1 cellular context compared by ENCODE assay signal in the genomic region with DNA sequence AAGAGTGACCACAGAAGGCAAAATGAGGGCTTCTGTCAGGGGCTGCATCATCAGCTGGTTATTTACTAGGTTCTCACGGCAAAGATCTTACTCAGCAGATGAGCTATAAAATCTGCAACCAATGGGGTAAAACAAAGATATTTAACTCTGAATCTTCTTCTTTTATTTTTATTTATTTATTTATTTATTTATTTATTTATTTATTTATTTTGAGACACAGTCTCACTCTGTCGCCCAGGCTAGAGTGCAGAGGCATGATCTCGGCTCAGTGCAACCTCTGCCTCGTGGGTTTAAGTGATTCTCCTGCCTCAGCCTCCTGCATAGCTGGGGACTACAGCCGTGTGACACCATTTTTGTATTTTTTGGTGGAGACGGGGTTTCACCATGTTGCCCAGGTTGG.
TF ChIP-seq lines count a peak whose summit lies in the region.

No MANE protein-coding gene starts in this region.

TF ChIP-seq in HEK293, 187 proteins besides CTCF, POLR2A, EP300 and RAD21 (continued from another document):
- TF ChIP-seq, protein P1, sequence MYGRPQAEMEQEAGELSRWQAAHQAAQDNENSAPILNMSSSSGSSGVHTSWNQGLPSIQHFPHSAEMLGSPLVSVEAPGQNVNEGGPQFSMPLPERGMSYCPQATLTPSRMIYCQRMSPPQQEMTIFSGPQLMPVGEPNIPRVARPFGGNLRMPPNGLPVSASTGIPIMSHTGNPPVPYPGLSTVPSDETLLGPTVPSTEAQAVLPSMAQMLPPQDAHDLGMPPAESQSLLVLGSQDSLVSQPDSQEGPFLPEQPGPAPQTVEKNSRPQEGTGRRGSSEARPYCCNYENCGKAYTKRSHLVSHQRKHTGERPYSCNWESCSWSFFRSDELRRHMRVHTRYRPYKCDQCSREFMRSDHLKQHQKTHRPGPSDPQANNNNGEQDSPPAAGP (tag by site-specific recombination; IDR thresholded peaks at IDR 0.05): no peak
- TF ChIP-seq, protein P2, sequence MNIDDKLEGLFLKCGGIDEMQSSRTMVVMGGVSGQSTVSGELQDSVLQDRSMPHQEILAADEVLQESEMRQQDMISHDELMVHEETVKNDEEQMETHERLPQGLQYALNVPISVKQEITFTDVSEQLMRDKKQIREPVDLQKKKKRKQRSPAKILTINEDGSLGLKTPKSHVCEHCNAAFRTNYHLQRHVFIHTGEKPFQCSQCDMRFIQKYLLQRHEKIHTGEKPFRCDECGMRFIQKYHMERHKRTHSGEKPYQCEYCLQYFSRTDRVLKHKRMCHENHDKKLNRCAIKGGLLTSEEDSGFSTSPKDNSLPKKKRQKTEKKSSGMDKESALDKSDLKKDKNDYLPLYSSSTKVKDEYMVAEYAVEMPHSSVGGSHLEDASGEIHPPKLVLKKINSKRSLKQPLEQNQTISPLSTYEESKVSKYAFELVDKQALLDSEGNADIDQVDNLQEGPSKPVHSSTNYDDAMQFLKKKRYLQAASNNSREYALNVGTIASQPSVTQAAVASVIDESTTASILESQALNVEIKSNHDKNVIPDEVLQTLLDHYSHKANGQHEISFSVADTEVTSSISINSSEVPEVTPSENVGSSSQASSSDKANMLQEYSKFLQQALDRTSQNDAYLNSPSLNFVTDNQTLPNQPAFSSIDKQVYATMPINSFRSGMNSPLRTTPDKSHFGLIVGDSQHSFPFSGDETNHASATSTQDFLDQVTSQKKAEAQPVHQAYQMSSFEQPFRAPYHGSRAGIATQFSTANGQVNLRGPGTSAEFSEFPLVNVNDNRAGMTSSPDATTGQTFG (tag by site-specific recombination; IDR thresholded peaks at IDR 0.05; ENCODE audit: borderline replicate concordance): no peak
- TF ChIP-seq ZNF121 (tag by site-specific recombination; IDR thresholded peaks at IDR 0.05): no peak
- TF ChIP-seq, protein P3, sequence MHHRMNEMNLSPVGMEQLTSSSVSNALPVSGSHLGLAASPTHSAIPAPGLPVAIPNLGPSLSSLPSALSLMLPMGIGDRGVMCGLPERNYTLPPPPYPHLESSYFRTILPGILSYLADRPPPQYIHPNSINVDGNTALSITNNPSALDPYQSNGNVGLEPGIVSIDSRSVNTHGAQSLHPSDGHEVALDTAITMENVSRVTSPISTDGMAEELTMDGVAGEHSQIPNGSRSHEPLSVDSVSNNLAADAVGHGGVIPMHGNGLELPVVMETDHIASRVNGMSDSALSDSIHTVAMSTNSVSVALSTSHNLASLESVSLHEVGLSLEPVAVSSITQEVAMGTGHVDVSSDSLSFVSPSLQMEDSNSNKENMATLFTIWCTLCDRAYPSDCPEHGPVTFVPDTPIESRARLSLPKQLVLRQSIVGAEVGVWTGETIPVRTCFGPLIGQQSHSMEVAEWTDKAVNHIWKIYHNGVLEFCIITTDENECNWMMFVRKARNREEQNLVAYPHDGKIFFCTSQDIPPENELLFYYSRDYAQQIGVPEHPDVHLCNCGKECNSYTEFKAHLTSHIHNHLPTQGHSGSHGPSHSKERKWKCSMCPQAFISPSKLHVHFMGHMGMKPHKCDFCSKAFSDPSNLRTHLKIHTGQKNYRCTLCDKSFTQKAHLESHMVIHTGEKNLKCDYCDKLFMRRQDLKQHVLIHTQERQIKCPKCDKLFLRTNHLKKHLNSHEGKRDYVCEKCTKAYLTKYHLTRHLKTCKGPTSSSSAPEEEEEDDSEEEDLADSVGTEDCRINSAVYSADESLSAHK (tag by site-specific recombination; IDR thresholded peaks at IDR 0.05): no peak
- no peak for TF ChIP-seq ZNF658 (tag by site-specific recombination; IDR thresholded peaks at IDR 0.05)
- TF ChIP-seq, protein P4, sequence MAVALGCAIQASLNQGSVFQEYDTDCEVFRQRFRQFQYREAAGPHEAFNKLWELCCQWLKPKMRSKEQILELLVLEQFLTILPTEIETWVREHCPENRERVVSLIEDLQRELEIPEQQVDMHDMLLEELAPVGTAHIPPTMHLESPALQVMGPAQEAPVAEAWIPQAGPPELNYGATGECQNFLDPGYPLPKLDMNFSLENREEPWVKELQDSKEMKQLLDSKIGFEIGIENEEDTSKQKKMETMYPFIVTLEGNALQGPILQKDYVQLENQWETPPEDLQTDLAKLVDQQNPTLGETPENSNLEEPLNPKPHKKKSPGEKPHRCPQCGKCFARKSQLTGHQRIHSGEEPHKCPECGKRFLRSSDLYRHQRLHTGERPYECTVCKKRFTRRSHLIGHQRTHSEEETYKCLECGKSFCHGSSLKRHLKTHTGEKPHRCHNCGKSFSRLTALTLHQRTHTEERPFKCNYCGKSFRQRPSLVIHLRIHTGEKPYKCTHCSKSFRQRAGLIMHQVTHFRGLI (tag by site-specific recombination; IDR thresholded peaks at IDR 0.05): no peak
- no peak for TF ChIP-seq IKZF3 (tag by site-specific recombination; IDR thresholded peaks at IDR 0.05)
- no peak for TF ChIP-seq ZNF843 (tag by site-specific recombination; IDR thresholded peaks at IDR 0.05)
- peak; percentile 85 for TF ChIP-seq ZNF394 (tag by site-specific recombination; IDR thresholded peaks at IDR 0.05; ENCODE audit: borderline replicate concordance)
- TF ChIP-seq, protein P5, sequence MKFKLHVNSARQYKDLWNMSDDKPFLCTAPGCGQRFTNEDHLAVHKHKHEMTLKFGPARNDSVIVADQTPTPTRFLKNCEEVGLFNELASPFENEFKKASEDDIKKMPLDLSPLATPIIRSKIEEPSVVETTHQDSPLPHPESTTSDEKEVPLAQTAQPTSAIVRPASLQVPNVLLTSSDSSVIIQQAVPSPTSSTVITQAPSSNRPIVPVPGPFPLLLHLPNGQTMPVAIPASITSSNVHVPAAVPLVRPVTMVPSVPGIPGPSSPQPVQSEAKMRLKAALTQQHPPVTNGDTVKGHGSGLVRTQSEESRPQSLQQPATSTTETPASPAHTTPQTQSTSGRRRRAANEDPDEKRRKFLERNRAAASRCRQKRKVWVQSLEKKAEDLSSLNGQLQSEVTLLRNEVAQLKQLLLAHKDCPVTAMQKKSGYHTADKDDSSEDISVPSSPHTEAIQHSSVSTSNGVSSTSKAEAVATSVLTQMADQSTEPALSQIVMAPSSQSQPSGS (tag by site-specific recombination; IDR thresholded peaks at IDR 0.05; ENCODE audit: low read depth): no peak
- 0 out of 2 replicates have a peak, but pooled peaks have one; percentile 30 for TF ChIP-seq ZNF354C (tag by site-specific recombination; IDR thresholded peaks at IDR 0.05; ENCODE audit: borderline replicate concordance, low read depth)
- no peak for TF ChIP-seq HOXA7 (CRISPR knock-in tag; IDR thresholded peaks at IDR 0.05; ENCODE audit: borderline replicate concordance)
- TF ChIP-seq, protein P6, sequence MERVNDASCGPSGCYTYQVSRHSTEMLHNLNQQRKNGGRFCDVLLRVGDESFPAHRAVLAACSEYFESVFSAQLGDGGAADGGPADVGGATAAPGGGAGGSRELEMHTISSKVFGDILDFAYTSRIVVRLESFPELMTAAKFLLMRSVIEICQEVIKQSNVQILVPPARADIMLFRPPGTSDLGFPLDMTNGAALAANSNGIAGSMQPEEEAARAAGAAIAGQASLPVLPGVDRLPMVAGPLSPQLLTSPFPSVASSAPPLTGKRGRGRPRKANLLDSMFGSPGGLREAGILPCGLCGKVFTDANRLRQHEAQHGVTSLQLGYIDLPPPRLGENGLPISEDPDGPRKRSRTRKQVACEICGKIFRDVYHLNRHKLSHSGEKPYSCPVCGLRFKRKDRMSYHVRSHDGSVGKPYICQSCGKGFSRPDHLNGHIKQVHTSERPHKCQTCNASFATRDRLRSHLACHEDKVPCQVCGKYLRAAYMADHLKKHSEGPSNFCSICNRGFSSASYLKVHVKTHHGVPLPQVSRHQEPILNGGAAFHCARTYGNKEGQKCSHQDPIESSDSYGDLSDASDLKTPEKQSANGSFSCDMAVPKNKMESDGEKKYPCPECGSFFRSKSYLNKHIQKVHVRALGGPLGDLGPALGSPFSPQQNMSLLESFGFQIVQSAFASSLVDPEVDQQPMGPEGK (tag by site-specific recombination; IDR thresholded peaks at IDR 0.05): no peak
- no peak for TF ChIP-seq ZNF223 (tag by site-specific recombination; IDR thresholded peaks at IDR 0.05)
- no peak for TF ChIP-seq ZNF530 (tag by site-specific recombination; IDR thresholded peaks at IDR 0.05; ENCODE audit: low read depth)
- no peak for TF ChIP-seq ZNF24 (tag by site-specific recombination; IDR thresholded peaks at IDR 0.05)
- no peak for TF ChIP-seq MYNN (tag by site-specific recombination; IDR thresholded peaks at IDR 0.05; ENCODE audit: borderline replicate concordance)
- TF ChIP-seq ZNF558 (tag by site-specific recombination; IDR thresholded peaks at IDR 0.05): 0 out of 2 replicates have a peak, but pooled peaks have one; percentile 62
- no peak for TF ChIP-seq ZNF48 (tag by site-specific recombination; IDR thresholded peaks at IDR 0.05)
- TF ChIP-seq ZNF600 (tag by site-specific recombination; IDR thresholded peaks at IDR 0.05): no peak
- TF ChIP-seq ZNF529 (tag by site-specific recombination; IDR thresholded peaks at IDR 0.05; ENCODE audit: insufficient replicate concordance): no peak
- TF ChIP-seq, protein P7, sequence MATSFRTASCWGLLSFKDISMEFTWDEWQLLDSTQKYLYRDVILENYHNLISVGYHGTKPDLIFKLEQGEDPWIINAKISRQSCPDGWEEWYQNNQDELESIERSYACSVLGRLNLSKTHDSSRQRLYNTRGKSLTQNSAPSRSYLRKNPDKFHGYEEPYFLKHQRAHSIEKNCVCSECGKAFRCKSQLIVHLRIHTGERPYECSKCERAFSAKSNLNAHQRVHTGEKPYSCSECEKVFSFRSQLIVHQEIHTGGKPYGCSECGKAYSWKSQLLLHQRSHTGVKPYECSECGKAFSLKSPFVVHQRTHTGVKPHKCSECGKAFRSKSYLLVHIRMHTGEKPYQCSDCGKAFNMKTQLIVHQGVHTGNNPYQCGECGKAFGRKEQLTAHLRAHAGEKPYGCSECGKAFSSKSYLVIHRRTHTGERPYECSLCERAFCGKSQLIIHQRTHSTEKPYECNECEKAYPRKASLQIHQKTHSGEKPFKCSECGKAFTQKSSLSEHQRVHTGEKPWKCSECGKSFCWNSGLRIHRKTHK (tag by site-specific recombination; IDR thresholded peaks at IDR 0.05): no peak
- TF ChIP-seq ZNF654 (tag by site-specific recombination; IDR thresholded peaks at IDR 0.05; ENCODE audit: low read depth): peak; percentile 23; the same call in 1 of the 2 replicates
